ENCODE assay signal across 9 cellular contexts in genomic region chr7:142855756-142856564, GRCh38. TPM values are rescaled to one million over a fixed set of nuclear protein-coding genes. Genes with fewer than 3 reads are reported as not detected.
DNase-seq lines count a peak whose midpoint lies in the region; ATAC-seq and TF ChIP-seq lines count a peak whose summit lies in the region.
"Had no signal": no experiment of that assay in that cellular context is flagged by ENCODE, and none has a peak within 500 bp of the region (broad histone marks: within the 10 kb centered on the region; RNA-seq: fewer than 3 reads in every experiment).

No MANE protein-coding gene starts in this region.

- intact Hi-C loops in psoas muscle (cut with DNase I), result loop anchor here (2.0 to 10.0 kb wide), 2 partner anchors 359 kb away; no protein-coding TSS in a partner anchor

- peak overlapping the region; percentile 79 for H3K4me3 ChIP-seq in psoas muscle

- CTCF ChIA-PET in activated CD4-positive, alpha-beta memory T cell treated with anti-CD3 and anti-CD28 coated beads, Interleukin-2, amount 10 ng/mL, durations not matched to agents 7 days and 5 days (lab: Charles Lee), result interaction anchor here (1.1 to 1.5 kb wide), 4 partner anchors 9 to 358 kb away, joined by 3 to 6 read pairs (median 4); no protein-coding TSS in a partner anchor

- H3K9me3 Mint-ChIP-seq in activated CD4-positive, alpha-beta memory T cell treated with anti-CD3 and anti-CD28 coated beads, Interleukin-2, amount 10 ng/mL, durations not matched to agents 7 days and 5 days, result no peaks in the 10 kb centered on the region

- TF ChIP-seq CTCF in psoas muscle (IDR thresholded peaks at IDR 0.05), result no peak

- H3K36me3 Mint-ChIP-seq in activated CD4-positive, alpha-beta memory T cell treated with anti-CD3 and anti-CD28 coated beads, Interleukin-2, amount 10 ng/mL, durations not matched to agents 7 days and 5 days (ENCODE audit: low read depth), result peaks cover 2% of the 10 kb centered on the region

- H3K4me1 ChIP-seq in ES-I3 (ENCODE audit: insufficient read depth, low read length) (no peaks in the 10 kb centered on the region), psoas muscle (no peaks in the 10 kb centered on the region)

- DNase-seq in activated CD4-positive, alpha-beta memory T cell treated with anti-CD3 and anti-CD28 coated beads, Interleukin-2, amount 10 ng/mL, durations not matched to agents 7 days and 5 days, result no peak
- peak; percentile 20 for DNase-seq in globus pallidus (ENCODE audit: low spot score)
- peak; percentile 54 to 84 for DNase-seq in psoas muscle
- DNase-seq in NCI-H1048 (lab: John Stamatoyannopoulos, UW), result no peak
- no peak for DNase-seq in AG20443 (ENCODE audit: low spot score)
- no peak for DNase-seq in NCI-H2029 treated with DMSO at 0.1 percent for 48 hours (lab: John Stamatoyannopoulos, UW)

- H3K9ac ChIP-seq in ES-I3 (ENCODE audit: low read depth, low read length), result peak overlapping the region; percentile 60; the same call in 1 of the 2 replicates

- peak overlapping the region; percentile 62 for H3K4me3 Mint-ChIP-seq in activated CD4-positive, alpha-beta memory T cell treated with anti-CD3 and anti-CD28 coated beads, Interleukin-2, amount 10 ng/mL, durations not matched to agents 7 days and 5 days

- POLR2A ChIA-PET in activated CD4-positive, alpha-beta memory T cell treated with anti-CD3 and anti-CD28 coated beads, Interleukin-2, amount 10 ng/mL, durations not matched to agents 7 days and 5 days (lab: Charles Lee), result interaction anchor here (0.7 to 1.0 kb wide), 2 partner anchors 24 to 393 kb away, joined by 3 read pairs; no protein-coding TSS in a partner anchor

- no peak overlapping the region for H3K27ac Mint-ChIP-seq in activated CD4-positive, alpha-beta memory T cell treated with anti-CD3 and anti-CD28 coated beads, Interleukin-2, amount 10 ng/mL, durations not matched to agents 7 days and 5 days

- H3K9me3 ChIP-seq in ES-I3 (ENCODE audit: control insufficient read depth, insufficient read depth, low read length), result no peaks in the 10 kb centered on the region
- H3K9me3 ChIP-seq in psoas muscle, result no peaks in the 10 kb centered on the region

- no peak overlapping the region for H3K27ac ChIP-seq in psoas muscle

- H3K27me3 Mint-ChIP-seq in activated CD4-positive, alpha-beta memory T cell treated with anti-CD3 and anti-CD28 coated beads, Interleukin-2, amount 10 ng/mL, durations not matched to agents 7 days and 5 days, result peaks cover 21% of the 10 kb centered on the region

- no peaks in the 10 kb centered on the region for H3K27me3 ChIP-seq in psoas muscle (ENCODE audit: insufficient read depth in 3 of 3, low read length in 2 of 3)

- H3K4me1 Mint-ChIP-seq in activated CD4-positive, alpha-beta memory T cell treated with anti-CD3 and anti-CD28 coated beads, Interleukin-2, amount 10 ng/mL, durations not matched to agents 7 days and 5 days, result peaks cover 4% of the 10 kb centered on the region

- 33 to 42% (median 36%) methylated on average over 12 of the region's 12 CpGs for WGBS in psoas muscle, 3 donors

- H3K36me3 ChIP-seq in ES-I3 (ENCODE audit: insufficient read depth, low read length), result no peaks in the 10 kb centered on the region
- H3K36me3 ChIP-seq in psoas muscle (ENCODE audit: insufficient read depth in 1 of 2, low read depth in 1 of 2), result no peaks in the 10 kb centered on the region

- ATAC-seq in psoas muscle (peak; percentile 17 to 72 (median 57)), GM19463 (IDR thresholded peaks at IDR 0.05; ENCODE audit: unreplicated experiment) (no peak)
- ATAC-seq: Panc1 had no signal

RNA-seq across cellular contexts. Expression of gene EPHB6, which starts 1.1 kb away (rescaled TPM):
- total RNA-seq in activated CD4-positive, alpha-beta memory T cell treated with anti-CD3 and anti-CD28 coated beads, Interleukin-2, amount 10 ng/mL, durations not matched to agents 7 days and 5 days, result 1 to 10 TPM; 5.7 to 7.0 TPM
- total RNA-seq in psoas muscle, result 1 to 10 TPM in 3 of 4 donors, under 1 TPM in 1; 0.57 to 3.5 (median 2.7) TPM
- polyA plus RNA-seq in psoas muscle, result 1 to 10 TPM; 1.4 to 5.7 (median 2.9) TPM

RNA-seq across cellular contexts. Expression of gene TRPV6, which starts 29.6 kb away (rescaled TPM):
- total RNA-seq in activated CD4-positive, alpha-beta memory T cell treated with anti-CD3 and anti-CD28 coated beads, Interleukin-2, amount 10 ng/mL, durations not matched to agents 7 days and 5 days, result not detected
- not detected for total RNA-seq in psoas muscle
- under 1 TPM in 1 of 3 donors, not detected in 2; under 0.01 TPM for polyA plus RNA-seq in psoas muscle

Comparison
In these comparisons a context has a peak if more than half of its experiments do, and no peak if none do; other contexts are left out.
1. DNase-seq: peak in globus pallidus (single experiment) and psoas muscle (2 of 2); none in activated CD4-positive, alpha-beta memory T cell treated with anti-CD3 and anti-CD28 coated beads, Interleukin-2, amount 10 ng/mL, durations not matched to agents 7 days and 5 days (single experiment), NCI-H1048 (single experiment), AG20443 (single experiment) and NCI-H2029 treated with DMSO at 0.1 percent for 48 hours (single experiment).